In genomic region chr17:41666708-41667279, GRCh38 we compare ENCODE assay signal across 1 cellular context.
TF ChIP-seq lines count a peak whose summit lies in the region.

No MANE protein-coding gene starts in this region.

TF ChIP-seq in HEK293, 187 proteins besides CTCF, POLR2A, EP300 and RAD21 (continued from another document):
- TF ChIP-seq, protein P1, sequence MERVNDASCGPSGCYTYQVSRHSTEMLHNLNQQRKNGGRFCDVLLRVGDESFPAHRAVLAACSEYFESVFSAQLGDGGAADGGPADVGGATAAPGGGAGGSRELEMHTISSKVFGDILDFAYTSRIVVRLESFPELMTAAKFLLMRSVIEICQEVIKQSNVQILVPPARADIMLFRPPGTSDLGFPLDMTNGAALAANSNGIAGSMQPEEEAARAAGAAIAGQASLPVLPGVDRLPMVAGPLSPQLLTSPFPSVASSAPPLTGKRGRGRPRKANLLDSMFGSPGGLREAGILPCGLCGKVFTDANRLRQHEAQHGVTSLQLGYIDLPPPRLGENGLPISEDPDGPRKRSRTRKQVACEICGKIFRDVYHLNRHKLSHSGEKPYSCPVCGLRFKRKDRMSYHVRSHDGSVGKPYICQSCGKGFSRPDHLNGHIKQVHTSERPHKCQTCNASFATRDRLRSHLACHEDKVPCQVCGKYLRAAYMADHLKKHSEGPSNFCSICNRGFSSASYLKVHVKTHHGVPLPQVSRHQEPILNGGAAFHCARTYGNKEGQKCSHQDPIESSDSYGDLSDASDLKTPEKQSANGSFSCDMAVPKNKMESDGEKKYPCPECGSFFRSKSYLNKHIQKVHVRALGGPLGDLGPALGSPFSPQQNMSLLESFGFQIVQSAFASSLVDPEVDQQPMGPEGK (tag by site-specific recombination; IDR thresholded peaks at IDR 0.05), result peak; percentile 79
- TF ChIP-seq ZNF555 (tag by site-specific recombination; conservative IDR thresholded peaks at IDR 0.05), result no peak
- TF ChIP-seq ZBTB26 (tag by site-specific recombination; optimal IDR thresholded peaks at IDR 0.05), result peak; percentile 53
- 0 out of 2 replicates have a peak, but pooled peaks have one; percentile 42 for TF ChIP-seq ZBTB7A (tag by site-specific recombination; IDR thresholded peaks at IDR 0.05; ENCODE audit: low read depth)
- 0 out of 2 replicates have a peak, but pooled peaks have one; percentile 31 for TF ChIP-seq ZNF629 (tag by site-specific recombination; IDR thresholded peaks at IDR 0.05)
- peak; percentile 80; the same call in 1 of the 2 replicates for TF ChIP-seq ZNF394 (tag by site-specific recombination; IDR thresholded peaks at IDR 0.05; ENCODE audit: borderline replicate concordance)
- peak; percentile 68; the same call in 1 of the 2 replicates for TF ChIP-seq ZNF561 (tag by site-specific recombination; IDR thresholded peaks at IDR 0.05; ENCODE audit: borderline replicate concordance)
- no peak for TF ChIP-seq ZNF266 (tag by site-specific recombination; IDR thresholded peaks at IDR 0.05; ENCODE audit: low read depth)
- no peak for TF ChIP-seq ZNF211 (tag by site-specific recombination; IDR thresholded peaks at IDR 0.05; ENCODE audit: low read depth)
- TF ChIP-seq ZNF202 (tag by site-specific recombination; IDR thresholded peaks at IDR 0.05; ENCODE audit: borderline replicate concordance), result no peak
- TF ChIP-seq, protein P2, sequence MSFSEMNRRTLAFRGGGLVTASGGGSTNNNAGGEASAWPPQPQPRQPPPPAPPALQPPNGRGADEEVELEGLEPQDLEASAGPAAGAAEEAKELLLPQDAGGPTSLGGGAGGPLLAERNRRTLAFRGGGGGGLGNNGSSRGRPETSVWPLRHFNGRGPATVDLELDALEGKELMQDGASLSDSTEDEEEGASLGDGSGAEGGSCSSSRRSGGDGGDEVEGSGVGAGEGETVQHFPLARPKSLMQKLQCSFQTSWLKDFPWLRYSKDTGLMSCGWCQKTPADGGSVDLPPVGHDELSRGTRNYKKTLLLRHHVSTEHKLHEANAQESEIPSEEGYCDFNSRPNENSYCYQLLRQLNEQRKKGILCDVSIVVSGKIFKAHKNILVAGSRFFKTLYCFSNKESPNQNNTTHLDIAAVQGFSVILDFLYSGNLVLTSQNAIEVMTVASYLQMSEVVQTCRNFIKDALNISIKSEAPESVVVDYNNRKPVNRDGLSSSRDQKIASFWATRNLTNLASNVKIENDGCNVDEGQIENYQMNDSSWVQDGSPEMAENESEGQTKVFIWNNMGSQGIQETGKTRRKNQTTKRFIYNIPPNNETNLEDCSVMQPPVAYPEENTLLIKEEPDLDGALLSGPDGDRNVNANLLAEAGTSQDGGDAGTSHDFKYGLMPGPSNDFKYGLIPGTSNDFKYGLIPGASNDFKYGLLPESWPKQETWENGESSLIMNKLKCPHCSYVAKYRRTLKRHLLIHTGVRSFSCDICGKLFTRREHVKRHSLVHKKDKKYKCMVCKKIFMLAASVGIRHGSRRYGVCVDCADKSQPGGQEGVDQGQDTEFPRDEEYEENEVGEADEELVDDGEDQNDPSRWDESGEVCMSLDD (tag by site-specific recombination; IDR thresholded peaks at IDR 0.05), result peak; percentile 88
- 0 out of 2 replicates have a peak, but pooled peaks have one; percentile 65 for TF ChIP-seq PRDM1 (tag by site-specific recombination; IDR thresholded peaks at IDR 0.05)
- peak; percentile 75; the same call in 1 of the 2 replicates for TF ChIP-seq GLIS1 (tag by site-specific recombination; IDR thresholded peaks at IDR 0.05)
- 0 out of 2 replicates have a peak, but pooled peaks have one; percentile 48 for TF ChIP-seq KLF8 (tag by site-specific recombination; IDR thresholded peaks at IDR 0.05)
- no peak for TF ChIP-seq ZNF600 (tag by site-specific recombination; IDR thresholded peaks at IDR 0.05)
- TF ChIP-seq, protein P3, sequence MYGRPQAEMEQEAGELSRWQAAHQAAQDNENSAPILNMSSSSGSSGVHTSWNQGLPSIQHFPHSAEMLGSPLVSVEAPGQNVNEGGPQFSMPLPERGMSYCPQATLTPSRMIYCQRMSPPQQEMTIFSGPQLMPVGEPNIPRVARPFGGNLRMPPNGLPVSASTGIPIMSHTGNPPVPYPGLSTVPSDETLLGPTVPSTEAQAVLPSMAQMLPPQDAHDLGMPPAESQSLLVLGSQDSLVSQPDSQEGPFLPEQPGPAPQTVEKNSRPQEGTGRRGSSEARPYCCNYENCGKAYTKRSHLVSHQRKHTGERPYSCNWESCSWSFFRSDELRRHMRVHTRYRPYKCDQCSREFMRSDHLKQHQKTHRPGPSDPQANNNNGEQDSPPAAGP (tag by site-specific recombination; IDR thresholded peaks at IDR 0.05), result peak; percentile 58; the same call in 1 of the 2 replicates
- peak; percentile 80 for TF ChIP-seq GLIS2 (tag by site-specific recombination; IDR thresholded peaks at IDR 0.05)
- TF ChIP-seq ZNF157 (tag by site-specific recombination; IDR thresholded peaks at IDR 0.05), result no peak
- peak; percentile 49; the same call in 1 of the 2 replicates for TF ChIP-seq ZNF423 (tag by site-specific recombination; IDR thresholded peaks at IDR 0.05)
TF ChIP-seq in HEK293: peak in this region for 30.
